ENCODE assay signal across 36 cellular contexts in genomic region chr10:1499344-1499957, GRCh38.
A peak's percentile ranks its signal among the peaks of the same experiment; 100 is the strongest.
DNase-seq lines count a peak whose midpoint lies in the region; ATAC-seq, FAIRE-seq and TF ChIP-seq lines count a peak whose summit lies in the region.
"Had no signal": no experiment of that assay in that cellular context is flagged by ENCODE, and none has a peak within 500 bp of the region (broad histone marks: within the 10 kb centered on the region; RNA-seq: fewer than 3 reads in every experiment).

No MANE protein-coding gene starts in this region.

- WGBS in A549 (ENCODE audit: missing lambda C conversion rate): 15% methylated on average over 3 of the region's 3 CpGs

- H3K4me1 ChIP-seq in A549: no peaks in the 10 kb centered on the region
- no peaks in the 10 kb centered on the region for H3K4me1 ChIP-seq in foreskin keratinocyte
- H3K4me1 ChIP-seq: Caco-2, HAP-1, heart left ventricle, left ventricle myocardium inferior, transverse colon had no signal

- TF ChIP-seq CTCF in A549 (IDR thresholded peaks at IDR 0.05) (no peak), foreskin keratinocyte (conservative IDR thresholded peaks at IDR 0.05) (no peak)

- H3K9me3 ChIP-seq in A549: peaks cover 8% of the 10 kb centered on the region; the same call in 1 of the 3 replicates
- H3K9me3 ChIP-seq in T-helper 17 cell (ENCODE audit: control insufficient read depth, low read length, poor library complexity, severe bottlenecking): peaks cover 3% of the 10 kb centered on the region
- H3K9me3 ChIP-seq: HAP-1, neutrophil, transverse colon had no signal

- TF ChIP-seq EP300 in A549 (IDR thresholded peaks at IDR 0.05): no peak

- in situ Hi-C loops in Caki2 (cut with HindIII; ENCODE audit: low pct_unique_long_range_greater_than_20kb, low sequenced_read_pairs): no loop called here

- DNase-seq in A549 (ENCODE audit: low read depth in 1 of 2, low spot score in 1 of 2): peak in 1 of 2 experiments; percentile 26
- peak; percentile 50 for DNase-seq in Caki2 (ENCODE audit: low read depth)
- peak; percentile 46 for DNase-seq in NCI-H460 (ENCODE audit: extremely low read depth, low read depth)
- DNase-seq in foreskin keratinocyte: peak in 1 of 2 donors; percentile 5
- DNase-seq in NCI-H345 treated with DMSO at 0.1 percent for 48 hours (lab: John Stamatoyannopoulos, UW; ENCODE audit: unreplicated experiment): no peak
- no peak for DNase-seq in T-helper 17 cell
- DNase-seq: activated CD4-positive, alpha-beta memory T cell treated with anti-CD3 and anti-CD28 coated beads, Interleukin-2, amount 10 ng/mL, durations not matched to agents 7 days and 5 days; activated effector memory CD4-positive, alpha-beta T cell treated with anti-CD3 and anti-CD28 coated beads, Interleukin-2, amount 50 U/mL, for 16 hours; Caco-2; cortex of kidney; DMS79; effector memory CD8-positive, alpha-beta T cell; erythroblast; heart left ventricle; KG1; left ventricle myocardium inferior; mesendoderm; MM.1S; NCI-H1105 treated with DMSO at 0.1 percent for 48 hours; NCI-H1930; NCI-H2171 treated with DMSO at 0.1 percent for 48 hours; NCI-H526; OCI-M1; posterior cingulate gyrus; right cardiac atrium; SK-N-SH; transverse colon had no signal

- no peaks in the 10 kb centered on the region for H3K27me3 Mint-ChIP-seq in T-helper 17 cell
- H3K27me3 Mint-ChIP-seq: activated CD4-positive, alpha-beta memory T cell treated with anti-CD3 and anti-CD28 coated beads, Interleukin-2, amount 10 ng/mL, durations not matched to agents 7 days and 5 days; effector memory CD8-positive, alpha-beta T cell had no signal

- ATAC-seq in A549: 0 out of 6 replicates have a peak, but pooled peaks of 1 of the 2 experiments have one; percentile 24
- peak; percentile 34 for ATAC-seq in foreskin keratinocyte
- no peak for ATAC-seq in T-helper 17 cell
- no peak for ATAC-seq in GM19023 (IDR thresholded peaks at IDR 0.05; ENCODE audit: unreplicated experiment)
- ATAC-seq: effector memory CD8-positive, alpha-beta T cell; heart left ventricle; right cardiac atrium; Right ventricle myocardium inferior had no signal

- no peak for TF ChIP-seq RAD21 in A549 (conservative IDR thresholded peaks at IDR 0.05 in 1 of 2, IDR thresholded peaks at IDR 0.05 in 1 of 2)

- H3K4me3 ChIP-seq in A549: no peak overlapping the region
- H3K4me3 ChIP-seq: HAP-1, heart left ventricle, left ventricle myocardium inferior, transverse colon had no signal

- H3K27me3 ChIP-seq in foreskin keratinocyte: no peaks in the 10 kb centered on the region
- H3K27me3 ChIP-seq: heart left ventricle, neutrophil, transverse colon had no signal

- no peak overlapping the region for H3K27ac Mint-ChIP-seq in T-helper 17 cell
- H3K27ac Mint-ChIP-seq: activated CD4-positive, alpha-beta memory T cell treated with anti-CD3 and anti-CD28 coated beads, Interleukin-2, amount 10 ng/mL, durations not matched to agents 7 days and 5 days; effector memory CD8-positive, alpha-beta T cell; T-helper 1 cell treated with Interleukin-12 subunit alpha and Interleukin-12 subunit beta and Interleukin-4 antibody, amounts not matched to agents 30 μg/mL and 1 μg/mL, for 36 hours had no signal

- H3K27ac ChIP-seq in A549: no peak overlapping the region
- no peak overlapping the region for H3K27ac ChIP-seq in foreskin keratinocyte
- H3K27ac ChIP-seq: C4-2B, heart left ventricle, left ventricle myocardium inferior, neutrophil, transverse colon had no signal

- H3K4me1 Mint-ChIP-seq in T-helper 17 cell: no peaks in the 10 kb centered on the region
- H3K4me1 Mint-ChIP-seq: activated CD4-positive, alpha-beta memory T cell treated with anti-CD3 and anti-CD28 coated beads, Interleukin-2, amount 10 ng/mL, durations not matched to agents 7 days and 5 days had no signal

- no peak for FAIRE-seq in A549 (lab: Jason Lieb, UNC)
- FAIRE-seq: G401.6, keratinocyte, TTC549 had no signal

- TF ChIP-seq POLR2A in A549 (IDR thresholded peaks at IDR 0.05; ENCODE audit: low read length): no peak

- no peaks in the 10 kb centered on the region for H3K36me3 Mint-ChIP-seq in T-helper 17 cell (ENCODE audit: low read depth)

- no peak overlapping the region for H3K4me2 ChIP-seq in A549
- H3K4me2 ChIP-seq: SK-N-SH had no signal

- POLR2A ChIA-PET in A549 (lab: Yijun Ruan, JAX): no interaction called here

- H3K4me3 Mint-ChIP-seq in T-helper 17 cell: no peak overlapping the region
- H3K4me3 Mint-ChIP-seq: activated CD4-positive, alpha-beta memory T cell treated with anti-CD3 and anti-CD28 coated beads, Interleukin-2, amount 10 ng/mL, durations not matched to agents 7 days and 5 days; effector memory CD8-positive, alpha-beta T cell; T-helper 1 cell treated with Interleukin-12 subunit alpha and Interleukin-12 subunit beta and Interleukin-4 antibody, amounts not matched to agents 30 μg/mL and 1 μg/mL, for 36 hours had no signal

- CTCF ChIA-PET in A549 (lab: Yijun Ruan, JAX): no interaction called here

TF ChIP-seq in A549, 52 proteins besides CTCF, POLR2A, EP300 and RAD21:
- TF ChIP-seq ZC3H11A (IDR thresholded peaks at IDR 0.05) (no peak), FOSL2 (IDR thresholded peaks at IDR 0.05) (no peak), FOSL2 (CRISPR knock-in tag; IDR thresholded peaks at IDR 0.05) (peak; percentile 11)

Comparison
In these comparisons a context has a peak if more than half of its experiments do, and no peak if none do; other contexts are left out.
1. DNase-seq: peak in Caki2 (single experiment) and NCI-H460 (single experiment); none in NCI-H345 treated with DMSO at 0.1 percent for 48 hours (single experiment) and T-helper 17 cell (0 of 3).